In genomic region chr6:42781811-42782688, GRCh38 we compare ENCODE assay signal across 8 cellular contexts. TPM values are rescaled to one million over a fixed set of nuclear protein-coding genes. Genes with fewer than 3 reads are reported as not detected.
DNase-seq lines count a peak whose midpoint lies in the region; ATAC-seq and TF ChIP-seq lines count a peak whose summit lies in the region.

A gene with protein sequence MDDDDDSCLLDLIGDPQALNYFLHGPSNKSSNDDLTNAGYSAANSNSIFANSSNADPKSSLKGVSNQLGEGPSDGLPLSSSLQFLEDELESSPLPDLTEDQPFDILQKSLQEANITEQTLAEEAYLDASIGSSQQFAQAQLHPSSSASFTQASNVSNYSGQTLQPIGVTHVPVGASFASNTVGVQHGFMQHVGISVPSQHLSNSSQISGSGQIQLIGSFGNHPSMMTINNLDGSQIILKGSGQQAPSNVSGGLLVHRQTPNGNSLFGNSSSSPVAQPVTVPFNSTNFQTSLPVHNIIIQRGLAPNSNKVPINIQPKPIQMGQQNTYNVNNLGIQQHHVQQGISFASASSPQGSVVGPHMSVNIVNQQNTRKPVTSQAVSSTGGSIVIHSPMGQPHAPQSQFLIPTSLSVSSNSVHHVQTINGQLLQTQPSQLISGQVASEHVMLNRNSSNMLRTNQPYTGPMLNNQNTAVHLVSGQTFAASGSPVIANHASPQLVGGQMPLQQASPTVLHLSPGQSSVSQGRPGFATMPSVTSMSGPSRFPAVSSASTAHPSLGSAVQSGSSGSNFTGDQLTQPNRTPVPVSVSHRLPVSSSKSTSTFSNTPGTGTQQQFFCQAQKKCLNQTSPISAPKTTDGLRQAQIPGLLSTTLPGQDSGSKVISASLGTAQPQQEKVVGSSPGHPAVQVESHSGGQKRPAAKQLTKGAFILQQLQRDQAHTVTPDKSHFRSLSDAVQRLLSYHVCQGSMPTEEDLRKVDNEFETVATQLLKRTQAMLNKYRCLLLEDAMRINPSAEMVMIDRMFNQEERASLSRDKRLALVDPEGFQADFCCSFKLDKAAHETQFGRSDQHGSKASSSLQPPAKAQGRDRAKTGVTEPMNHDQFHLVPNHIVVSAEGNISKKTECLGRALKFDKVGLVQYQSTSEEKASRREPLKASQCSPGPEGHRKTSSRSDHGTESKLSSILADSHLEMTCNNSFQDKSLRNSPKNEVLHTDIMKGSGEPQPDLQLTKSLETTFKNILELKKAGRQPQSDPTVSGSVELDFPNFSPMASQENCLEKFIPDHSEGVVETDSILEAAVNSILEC (plus strand): TSS chr6:42782052. CDS start chr6:42822023, 39,971 bp downstream.

- H3K36me3 ChIP-seq in HAP-1 (replicated peaks): no peaks in the 10 kb centered on the region
- H3K36me3 ChIP-seq in left lung: no peaks in the 10 kb centered on the region

- H3K27ac ChIP-seq in left lung: peak within 1 kb of the TSS; percentile 100

- ATAC-seq in left lung: peak; percentile 22
- ATAC-seq in GM18858 (IDR thresholded peaks at IDR 0.05; ENCODE audit: unreplicated experiment): no peak

- DNase-seq in AG09309 (ENCODE audit: low read depth) (peak; percentile 59), HAP-1 (ENCODE audit: low spot score in 2 of 2) (peak; percentile 62 to 84), NCI-H526 (lab: John Stamatoyannopoulos, UW) (peak; percentile 66 to 76), dedifferentiated amniotic fluid mesenchymal stem cell (ENCODE audit: extremely low spot score) (peak; percentile 72), left lung (peak; percentile 68 to 81)
- DNase-seq in activated CD4-positive, alpha-beta T cell treated with anti-CD3 and anti-CD28 coated beads, Interleukin-2, amount 50 U/mL, for 24 hours (ENCODE audit: low read depth in 1 of 2, low spot score in 1 of 2): peak; percentile 35 to 53
- DNase-seq in stimulated activated CD4-positive, alpha-beta T cell treated with anti-CD3 and anti-CD28 coated beads, Interleukin-1b, Interleukin-23, amount 100 ng/mL, for 48 hours: peak; percentile 69

- intact Hi-C loops in left lung (cut with DNase I): no loop called here

- H3K9me3 ChIP-seq in HAP-1: no peaks in the 10 kb centered on the region
- H3K9me3 ChIP-seq in left lung: no peaks in the 10 kb centered on the region

- H3K27me3 ChIP-seq in HAP-1 (ENCODE audit: low read depth) (no peaks in the 10 kb centered on the region), left lung (no peaks in the 10 kb centered on the region)

- TF ChIP-seq CTCF in AG09309 (IDR thresholded peaks at IDR 0.05; ENCODE audit: control insufficient read depth, insufficient read depth, low read depth, low read length, missing control alignments) (no peak), left lung (IDR thresholded peaks at IDR 0.05) (no peak)

- in situ Hi-C loops in HAP-1 (cut with MboI; ENCODE audit: low sequenced_read_pairs): no loop called here

- peak within 1 kb of the TSS; percentile 95 for H3K4me3 ChIP-seq in AG09309 (ENCODE audit: control insufficient read depth, low read depth, low read length)
- peak within 1 kb of the TSS; percentile 74 for H3K4me3 ChIP-seq in HAP-1
- peak within 1 kb of the TSS; percentile 63 to 73 for H3K4me3 ChIP-seq in left lung

- H3K4me1 ChIP-seq in HAP-1 (peaks cover 23% of the 10 kb centered on the region), left lung (peaks cover 26 to 47% of the 10 kb centered on the region in 2 donors)

RNA-seq across cellular contexts. Expression of the gene that starts here (rescaled TPM):
- 10 to 100 TPM; 12.6 to 15.9 TPM for total RNA-seq in left lung
